Comparison of ENCODE assay signal across 9 cellular contexts in the genomic region with DNA sequence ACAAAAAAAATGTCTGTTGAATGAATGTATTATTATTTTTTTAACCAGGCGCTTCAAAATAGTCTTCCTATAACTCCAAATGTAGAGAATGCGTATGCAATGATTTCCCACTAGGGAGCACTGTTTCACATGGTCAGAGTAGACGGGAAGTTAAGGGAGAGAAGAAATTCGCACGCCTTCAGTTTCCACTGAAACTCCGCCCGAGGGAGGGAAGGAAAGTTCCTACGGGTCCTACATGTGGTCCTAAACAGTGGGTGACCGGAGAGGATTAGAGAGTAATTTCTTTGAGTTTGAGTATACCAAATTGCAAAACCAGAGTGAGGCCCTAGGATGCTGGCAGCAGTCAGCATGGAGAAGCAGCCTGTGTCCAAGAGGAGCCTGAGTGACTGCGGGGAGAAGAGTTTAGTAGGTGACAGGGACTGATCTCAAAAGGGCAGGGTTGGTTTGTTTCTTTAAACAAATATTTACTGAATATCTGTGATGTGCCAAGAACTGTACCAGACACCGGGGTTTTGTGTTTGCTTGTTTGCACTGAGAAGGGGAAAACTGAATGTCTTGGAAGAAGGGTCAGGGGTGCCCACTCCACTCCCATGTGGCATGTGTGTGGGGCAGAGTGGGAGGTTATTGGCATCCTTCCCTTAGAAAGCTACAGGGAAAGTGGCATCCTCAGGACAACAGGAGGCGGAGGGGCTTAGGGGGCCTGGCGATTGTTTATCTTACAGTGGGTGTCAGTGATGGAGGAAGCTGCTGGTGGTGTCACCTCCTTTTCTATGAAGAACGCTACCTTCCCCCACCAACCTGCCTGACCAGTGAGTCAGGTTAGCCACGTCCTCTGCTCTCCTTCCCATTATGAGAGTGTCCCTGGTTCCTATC. TPM values are rescaled to one million over a fixed set of nuclear protein-coding genes. Genes with fewer than 3 reads are reported as not detected.
A peak's percentile ranks its signal among the peaks of the same experiment; 100 is the strongest.
DNase-seq lines count a peak whose midpoint lies in the region; ATAC-seq and TF ChIP-seq lines count a peak whose summit lies in the region.
"Had no signal": no experiment of that assay in that cellular context is flagged by ENCODE, and none has a peak within 500 bp of the region (broad histone marks: within the 10 kb centered on the region; RNA-seq: fewer than 3 reads in every experiment).

No MANE protein-coding gene starts in this region.

- H3K36me3 ChIP-seq in MG63 (no peaks in the 10 kb centered on the region), gastroesophageal sphincter (no peaks in the 10 kb centered on the region), psoas muscle (ENCODE audit: insufficient read depth in 1 of 2, low read depth in 1 of 2) (no peaks in the 10 kb centered on the region)

- CTCF ChIA-PET in activated CD8-positive, alpha-beta T cell treated with anti-CD3 and anti-CD28 coated beads, Interleukin-2, amount 10 ng/mL, durations not matched to agents 7 days and 5 days (lab: Charles Lee), result interaction anchor here (0.8 to 1.9 kb wide), 8 partner anchors 10 to 875 kb away, joined by 3 to 14 read pairs (median 6); a partner anchor contains a TSS

- H3K4me1 Mint-ChIP-seq in activated CD8-positive, alpha-beta T cell treated with anti-CD3 and anti-CD28 coated beads, Interleukin-2, amount 10 ng/mL, durations not matched to agents 7 days and 5 days (ENCODE audit: low read depth), result peaks cover 16% of the 10 kb centered on the region

- H3K27me3 Mint-ChIP-seq in activated CD8-positive, alpha-beta T cell treated with anti-CD3 and anti-CD28 coated beads, Interleukin-2, amount 10 ng/mL, durations not matched to agents 7 days and 5 days (ENCODE audit: low read depth), result peaks cover 5% of the 10 kb centered on the region

- H3K4me1 ChIP-seq in gastroesophageal sphincter (peaks cover 0 to 8% (median 0%) of the 10 kb centered on the region in 3 donors), psoas muscle (no peaks in the 10 kb centered on the region)

- H3K27ac Mint-ChIP-seq in activated CD8-positive, alpha-beta T cell treated with anti-CD3 and anti-CD28 coated beads, Interleukin-2, amount 10 ng/mL, durations not matched to agents 7 days and 5 days, result peak overlapping the region; percentile 33

- POLR2A ChIA-PET in activated CD8-positive, alpha-beta T cell treated with anti-CD3 and anti-CD28 coated beads, Interleukin-2, amount 10 ng/mL, durations not matched to agents 7 days and 5 days (lab: Charles Lee), result interaction anchor here (1.3 to 2.4 kb wide), 3 partner anchors 13 to 22 kb away, joined by 4 to 23 read pairs (median 9); no protein-coding TSS in a partner anchor

- H3K4me3 Mint-ChIP-seq in activated CD8-positive, alpha-beta T cell treated with anti-CD3 and anti-CD28 coated beads, Interleukin-2, amount 10 ng/mL, durations not matched to agents 7 days and 5 days, result peak overlapping the region; percentile 23

- ATAC-seq in activated CD8-positive, alpha-beta T cell treated with anti-CD3 and anti-CD28 coated beads, Interleukin-2, amount 10 ng/mL, durations not matched to agents 7 days and 5 days, result peak; percentile 89
- ATAC-seq in gastroesophageal sphincter (peak; percentile 71), psoas muscle (peak; percentile 56 to 80 (median 74)), HG02938 (IDR thresholded peaks at IDR 0.05; ENCODE audit: unreplicated experiment) (no peak), HG02852 (IDR thresholded peaks at IDR 0.05; ENCODE audit: unreplicated experiment) (no peak)

- H3K9me3 Mint-ChIP-seq in activated CD8-positive, alpha-beta T cell treated with anti-CD3 and anti-CD28 coated beads, Interleukin-2, amount 10 ng/mL, durations not matched to agents 7 days and 5 days (ENCODE audit: insufficient read depth), result no peaks in the 10 kb centered on the region

- WGBS in gastroesophageal sphincter (ENCODE audit: low coverage in 1 of 2), 2 donors, result 11 to 25% methylated on average over 11 to 13 of the region's 15 CpGs
- 36 to 42% (median 37%) methylated on average over 15 of the region's 15 CpGs for WGBS in psoas muscle, 3 donors

- DNase-seq in NCI-H510A treated with DMSO at 0.1 percent for 48 hours (lab: John Stamatoyannopoulos, UW), result peak; percentile 11
- DNase-seq in NCI-H510A (lab: John Stamatoyannopoulos, UW), result no peak
- peak; percentile 33 for DNase-seq in MG63
- peak; percentile 60 for DNase-seq in activated CD8-positive, alpha-beta T cell treated with anti-CD3 and anti-CD28 coated beads, Interleukin-2, amount 10 ng/mL, durations not matched to agents 7 days and 5 days
- no peak for DNase-seq in psoas muscle

- H3K4me3 ChIP-seq in MG63, result no peak overlapping the region
- H3K4me3 ChIP-seq in gastroesophageal sphincter, result no peak overlapping the region
- peak overlapping the region; percentile 25 for H3K4me3 ChIP-seq in psoas muscle

- intact Hi-C loops in psoas muscle (cut with DNase I), result no loop called here

- no peaks in the 10 kb centered on the region for H3K36me3 Mint-ChIP-seq in activated CD8-positive, alpha-beta T cell treated with anti-CD3 and anti-CD28 coated beads, Interleukin-2, amount 10 ng/mL, durations not matched to agents 7 days and 5 days (ENCODE audit: low read depth)

- TF ChIP-seq POLR2A in gastroesophageal sphincter (IDR thresholded peaks at IDR 0.05), result no peak

- TF ChIP-seq CTCF in gastroesophageal sphincter (IDR thresholded peaks at IDR 0.05) (peak in 3 of 4 experiments; percentile 57 to 63 (median 58)), psoas muscle (IDR thresholded peaks at IDR 0.05) (peak; percentile 62)

- no peak overlapping the region for H3K27ac ChIP-seq in gastroesophageal sphincter
- no peak overlapping the region for H3K27ac ChIP-seq in psoas muscle

- no peaks in the 10 kb centered on the region; the same call in 1 of the 2 replicates for H3K27me3 ChIP-seq in MG63
- no peaks in the 10 kb centered on the region for H3K27me3 ChIP-seq in gastroesophageal sphincter
- H3K27me3 ChIP-seq in psoas muscle (ENCODE audit: insufficient read depth in 3 of 3, low read length in 2 of 3), result peaks cover 0 to 3% (median 2%) of the 10 kb centered on the region in 3 donors

- no peak for TF ChIP-seq EP300 in gastroesophageal sphincter (IDR thresholded peaks at IDR 0.05)

- H3K9me3 ChIP-seq in MG63 (no peaks in the 10 kb centered on the region), gastroesophageal sphincter (no peaks in the 10 kb centered on the region), psoas muscle (no peaks in the 10 kb centered on the region)

RNA-seq across cellular contexts. Expression of a gene that starts 22.8 kb away (rescaled TPM):
- not detected in 2 replicates for total RNA-seq in MG63 (2014; rRNA removed; shearing (Covaris generic); ENCODE audit: low replicate concordance)
- not detected for total RNA-seq in activated CD8-positive, alpha-beta T cell treated with anti-CD3 and anti-CD28 coated beads, Interleukin-2, amount 10 ng/mL, durations not matched to agents 7 days and 5 days
- not detected for total RNA-seq in gastroesophageal sphincter
- total RNA-seq in psoas muscle, result not detected
- not detected for polyA plus RNA-seq in psoas muscle
- total RNA-seq: subcutaneous adipose tissue had no signal

RNA-seq across cellular contexts. Expression of a gene that starts 31.4 kb away (rescaled TPM):
- total RNA-seq in MG63 (2014; rRNA removed; shearing (Covaris generic); ENCODE audit: low replicate concordance), result 39.0 and 54.1 TPM in 2 replicates
- total RNA-seq in activated CD8-positive, alpha-beta T cell treated with anti-CD3 and anti-CD28 coated beads, Interleukin-2, amount 10 ng/mL, durations not matched to agents 7 days and 5 days, result 100 to 1,000 TPM; 125 to 126 TPM
- total RNA-seq in gastroesophageal sphincter (1 to 10 TPM in 1 of 4 donors, under 1 TPM in 3; 0.40 to 2.2 (median 0.72) TPM), psoas muscle (under 1 TPM; 0.26 to 0.97 (median 0.59) TPM)
- polyA plus RNA-seq in psoas muscle, result 1 to 10 TPM in 1 of 3 donors, under 1 TPM in 2; 0.23 to 1.2 (median 0.27) TPM

RNA-seq across cellular contexts. Expression of a gene that starts 33.7 kb away (rescaled TPM):
- not detected in 2 replicates for total RNA-seq in MG63 (2014; rRNA removed; shearing (Covaris generic); ENCODE audit: low replicate concordance)
- 10 to 100 TPM; 80.0 to 88.4 TPM for total RNA-seq in activated CD8-positive, alpha-beta T cell treated with anti-CD3 and anti-CD28 coated beads, Interleukin-2, amount 10 ng/mL, durations not matched to agents 7 days and 5 days
- total RNA-seq in gastroesophageal sphincter, result 1 to 10 TPM in 2 of 4 donors, under 1 TPM in 2; 0.66 to 3.0 (median 1.3) TPM
- under 1 TPM in 3 of 4 donors, not detected in 1; 0.59 to 0.82 (median 0.64) TPM for total RNA-seq in psoas muscle
- polyA plus RNA-seq in psoas muscle, result under 1 TPM; 0.08 to 0.74 (median 0.26) TPM

RNA-seq across cellular contexts. Expression of a gene that starts 33.9 kb away (rescaled TPM):
- total RNA-seq in MG63 (2014; rRNA removed; shearing (Covaris generic); ENCODE audit: low replicate concordance), result 1.5 and 10.6 TPM in 2 replicates
- 1 to 10 TPM; 4.0 to 4.6 TPM for total RNA-seq in activated CD8-positive, alpha-beta T cell treated with anti-CD3 and anti-CD28 coated beads, Interleukin-2, amount 10 ng/mL, durations not matched to agents 7 days and 5 days
- 1 to 10 TPM; 3.9 to 8.3 (median 4.7) TPM for total RNA-seq in gastroesophageal sphincter
- 1 to 10 TPM; 3.9 to 7.7 (median 6.3) TPM for total RNA-seq in psoas muscle
- 1 to 10 TPM; 2.4 to 6.2 (median 4.2) TPM for polyA plus RNA-seq in psoas muscle

Comparison
In these comparisons a context has a peak if more than half of its experiments do, and no peak if none do; other contexts are left out.
1. DNase-seq: peak in NCI-H510A treated with DMSO at 0.1 percent for 48 hours (single experiment), MG63 (single experiment) and activated CD8-positive, alpha-beta T cell treated with anti-CD3 and anti-CD28 coated beads, Interleukin-2, amount 10 ng/mL, durations not matched to agents 7 days and 5 days (single experiment); none in NCI-H510A (single experiment) and psoas muscle (0 of 2).
2. ATAC-seq: peak in activated CD8-positive, alpha-beta T cell treated with anti-CD3 and anti-CD28 coated beads, Interleukin-2, amount 10 ng/mL, durations not matched to agents 7 days and 5 days (single experiment), gastroesophageal sphincter (single experiment) and psoas muscle (4 of 4); none in HG02938 (single experiment) and HG02852 (single experiment).
3. RNA of a gene that starts 31.4 kb away (total RNA-seq): 125 to 126 TPM in activated CD8-positive, alpha-beta T cell treated with anti-CD3 and anti-CD28 coated beads, Interleukin-2, amount 10 ng/mL, durations not matched to agents 7 days and 5 days and 39.0 to 54.1 TPM in MG63; 0.26 to 0.97 TPM in psoas muscle and 0.40 to 2.2 TPM in gastroesophageal sphincter; every median in the first group is over 10 times any median in the second.
4. RNA of a gene that starts 33.7 kb away (total RNA-seq): 80.0 to 88.4 TPM in activated CD8-positive, alpha-beta T cell treated with anti-CD3 and anti-CD28 coated beads, Interleukin-2, amount 10 ng/mL, durations not matched to agents 7 days and 5 days; 0.66 to 3.0 TPM in gastroesophageal sphincter, 0.59 to 0.82 TPM in psoas muscle and not detected in MG63; every median in the first group is over 10 times any median in the second.